ENCODE assay signal across 1 cellular context in the genomic region with DNA sequence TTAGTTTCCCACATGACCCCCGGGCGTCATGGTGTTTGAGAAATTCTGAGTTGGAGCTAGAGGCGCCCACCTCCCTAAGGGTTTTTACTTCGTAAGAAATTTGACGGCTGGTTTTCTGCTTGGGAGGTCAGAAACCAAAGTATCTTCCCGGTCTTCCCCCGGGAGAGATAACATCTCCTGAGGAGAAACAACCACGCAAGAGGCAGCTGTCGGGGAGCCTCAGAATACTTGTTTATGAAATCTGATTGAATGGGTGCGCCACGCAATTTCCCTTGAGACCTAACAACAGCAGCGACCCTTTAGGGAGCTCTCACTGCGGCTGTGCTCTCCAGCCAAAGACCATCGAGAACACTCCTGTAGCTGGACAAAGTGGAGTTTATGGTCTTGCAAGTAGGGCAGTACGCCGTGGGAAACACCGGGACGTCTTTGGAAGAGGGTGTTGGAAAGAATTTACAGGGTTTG.
A peak's percentile ranks its signal among the peaks of the same experiment; 100 is the strongest.
TF ChIP-seq lines count a peak whose summit lies in the region.

No MANE protein-coding gene starts in this region.

TF ChIP-seq in HEK293, 187 proteins besides CTCF, POLR2A, EP300 and RAD21 (continued from another document):
- TF ChIP-seq, protein P1, sequence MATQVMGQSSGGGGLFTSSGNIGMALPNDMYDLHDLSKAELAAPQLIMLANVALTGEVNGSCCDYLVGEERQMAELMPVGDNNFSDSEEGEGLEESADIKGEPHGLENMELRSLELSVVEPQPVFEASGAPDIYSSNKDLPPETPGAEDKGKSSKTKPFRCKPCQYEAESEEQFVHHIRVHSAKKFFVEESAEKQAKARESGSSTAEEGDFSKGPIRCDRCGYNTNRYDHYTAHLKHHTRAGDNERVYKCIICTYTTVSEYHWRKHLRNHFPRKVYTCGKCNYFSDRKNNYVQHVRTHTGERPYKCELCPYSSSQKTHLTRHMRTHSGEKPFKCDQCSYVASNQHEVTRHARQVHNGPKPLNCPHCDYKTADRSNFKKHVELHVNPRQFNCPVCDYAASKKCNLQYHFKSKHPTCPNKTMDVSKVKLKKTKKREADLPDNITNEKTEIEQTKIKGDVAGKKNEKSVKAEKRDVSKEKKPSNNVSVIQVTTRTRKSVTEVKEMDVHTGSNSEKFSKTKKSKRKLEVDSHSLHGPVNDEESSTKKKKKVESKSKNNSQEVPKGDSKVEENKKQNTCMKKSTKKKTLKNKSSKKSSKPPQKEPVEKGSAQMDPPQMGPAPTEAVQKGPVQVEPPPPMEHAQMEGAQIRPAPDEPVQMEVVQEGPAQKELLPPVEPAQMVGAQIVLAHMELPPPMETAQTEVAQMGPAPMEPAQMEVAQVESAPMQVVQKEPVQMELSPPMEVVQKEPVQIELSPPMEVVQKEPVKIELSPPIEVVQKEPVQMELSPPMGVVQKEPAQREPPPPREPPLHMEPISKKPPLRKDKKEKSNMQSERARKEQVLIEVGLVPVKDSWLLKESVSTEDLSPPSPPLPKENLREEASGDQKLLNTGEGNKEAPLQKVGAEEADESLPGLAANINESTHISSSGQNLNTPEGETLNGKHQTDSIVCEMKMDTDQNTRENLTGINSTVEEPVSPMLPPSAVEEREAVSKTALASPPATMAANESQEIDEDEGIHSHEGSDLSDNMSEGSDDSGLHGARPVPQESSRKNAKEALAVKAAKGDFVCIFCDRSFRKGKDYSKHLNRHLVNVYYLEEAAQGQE (tag by site-specific recombination; IDR thresholded peaks at IDR 0.05) = 0 out of 2 replicates have a peak, but pooled peaks have one; percentile 21
- no peak for TF ChIP-seq ZNF211 (tag by site-specific recombination; IDR thresholded peaks at IDR 0.05; ENCODE audit: low read depth)
- TF ChIP-seq ZNF629 (tag by site-specific recombination; IDR thresholded peaks at IDR 0.05) = no peak
- no peak for TF ChIP-seq KLF8 (tag by site-specific recombination; IDR thresholded peaks at IDR 0.05)
- TF ChIP-seq, protein P2, sequence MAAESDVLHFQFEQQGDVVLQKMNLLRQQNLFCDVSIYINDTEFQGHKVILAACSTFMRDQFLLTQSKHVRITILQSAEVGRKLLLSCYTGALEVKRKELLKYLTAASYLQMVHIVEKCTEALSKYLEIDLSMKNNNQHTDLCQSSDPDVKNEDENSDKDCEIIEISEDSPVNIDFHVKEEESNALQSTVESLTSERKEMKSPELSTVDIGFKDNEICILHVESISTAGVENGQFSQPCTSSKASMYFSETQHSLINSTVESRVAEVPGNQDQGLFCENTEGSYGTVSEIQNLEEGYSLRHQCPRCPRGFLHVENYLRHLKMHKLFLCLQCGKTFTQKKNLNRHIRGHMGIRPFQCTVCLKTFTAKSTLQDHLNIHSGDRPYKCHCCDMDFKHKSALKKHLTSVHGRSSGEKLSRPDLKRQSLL (tag by site-specific recombination; IDR thresholded peaks at IDR 0.05) = peak; percentile 27; the same call in 1 of the 2 replicates
- TF ChIP-seq, protein P3, sequence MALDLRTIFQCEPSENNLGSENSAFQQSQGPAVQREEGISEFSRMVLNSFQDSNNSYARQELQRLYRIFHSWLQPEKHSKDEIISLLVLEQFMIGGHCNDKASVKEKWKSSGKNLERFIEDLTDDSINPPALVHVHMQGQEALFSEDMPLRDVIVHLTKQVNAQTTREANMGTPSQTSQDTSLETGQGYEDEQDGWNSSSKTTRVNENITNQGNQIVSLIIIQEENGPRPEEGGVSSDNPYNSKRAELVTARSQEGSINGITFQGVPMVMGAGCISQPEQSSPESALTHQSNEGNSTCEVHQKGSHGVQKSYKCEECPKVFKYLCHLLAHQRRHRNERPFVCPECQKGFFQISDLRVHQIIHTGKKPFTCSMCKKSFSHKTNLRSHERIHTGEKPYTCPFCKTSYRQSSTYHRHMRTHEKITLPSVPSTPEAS (tag by site-specific recombination; IDR thresholded peaks at IDR 0.05) = no peak
- TF ChIP-seq ZNF335 (tag by site-specific recombination; conservative IDR thresholded peaks at IDR 0.05) = peak; percentile 14
- TF ChIP-seq, protein P4, sequence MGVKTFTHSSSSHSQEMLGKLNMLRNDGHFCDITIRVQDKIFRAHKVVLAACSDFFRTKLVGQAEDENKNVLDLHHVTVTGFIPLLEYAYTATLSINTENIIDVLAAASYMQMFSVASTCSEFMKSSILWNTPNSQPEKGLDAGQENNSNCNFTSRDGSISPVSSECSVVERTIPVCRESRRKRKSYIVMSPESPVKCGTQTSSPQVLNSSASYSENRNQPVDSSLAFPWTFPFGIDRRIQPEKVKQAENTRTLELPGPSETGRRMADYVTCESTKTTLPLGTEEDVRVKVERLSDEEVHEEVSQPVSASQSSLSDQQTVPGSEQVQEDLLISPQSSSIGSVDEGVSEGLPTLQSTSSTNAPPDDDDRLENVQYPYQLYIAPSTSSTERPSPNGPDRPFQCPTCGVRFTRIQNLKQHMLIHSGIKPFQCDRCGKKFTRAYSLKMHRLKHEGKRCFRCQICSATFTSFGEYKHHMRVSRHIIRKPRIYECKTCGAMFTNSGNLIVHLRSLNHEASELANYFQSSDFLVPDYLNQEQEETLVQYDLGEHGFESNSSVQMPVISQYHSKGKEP (tag by site-specific recombination; IDR thresholded peaks at IDR 0.05) = 0 out of 2 replicates have a peak, but pooled peaks have one; percentile 38
- no peak for TF ChIP-seq ZNF155 (tag by site-specific recombination; IDR thresholded peaks at IDR 0.05)
- TF ChIP-seq GFI1B (tag by site-specific recombination; IDR thresholded peaks at IDR 0.05) = no peak
- TF ChIP-seq ZNF48 (tag by site-specific recombination; IDR thresholded peaks at IDR 0.05) = no peak
- TF ChIP-seq, protein P5, sequence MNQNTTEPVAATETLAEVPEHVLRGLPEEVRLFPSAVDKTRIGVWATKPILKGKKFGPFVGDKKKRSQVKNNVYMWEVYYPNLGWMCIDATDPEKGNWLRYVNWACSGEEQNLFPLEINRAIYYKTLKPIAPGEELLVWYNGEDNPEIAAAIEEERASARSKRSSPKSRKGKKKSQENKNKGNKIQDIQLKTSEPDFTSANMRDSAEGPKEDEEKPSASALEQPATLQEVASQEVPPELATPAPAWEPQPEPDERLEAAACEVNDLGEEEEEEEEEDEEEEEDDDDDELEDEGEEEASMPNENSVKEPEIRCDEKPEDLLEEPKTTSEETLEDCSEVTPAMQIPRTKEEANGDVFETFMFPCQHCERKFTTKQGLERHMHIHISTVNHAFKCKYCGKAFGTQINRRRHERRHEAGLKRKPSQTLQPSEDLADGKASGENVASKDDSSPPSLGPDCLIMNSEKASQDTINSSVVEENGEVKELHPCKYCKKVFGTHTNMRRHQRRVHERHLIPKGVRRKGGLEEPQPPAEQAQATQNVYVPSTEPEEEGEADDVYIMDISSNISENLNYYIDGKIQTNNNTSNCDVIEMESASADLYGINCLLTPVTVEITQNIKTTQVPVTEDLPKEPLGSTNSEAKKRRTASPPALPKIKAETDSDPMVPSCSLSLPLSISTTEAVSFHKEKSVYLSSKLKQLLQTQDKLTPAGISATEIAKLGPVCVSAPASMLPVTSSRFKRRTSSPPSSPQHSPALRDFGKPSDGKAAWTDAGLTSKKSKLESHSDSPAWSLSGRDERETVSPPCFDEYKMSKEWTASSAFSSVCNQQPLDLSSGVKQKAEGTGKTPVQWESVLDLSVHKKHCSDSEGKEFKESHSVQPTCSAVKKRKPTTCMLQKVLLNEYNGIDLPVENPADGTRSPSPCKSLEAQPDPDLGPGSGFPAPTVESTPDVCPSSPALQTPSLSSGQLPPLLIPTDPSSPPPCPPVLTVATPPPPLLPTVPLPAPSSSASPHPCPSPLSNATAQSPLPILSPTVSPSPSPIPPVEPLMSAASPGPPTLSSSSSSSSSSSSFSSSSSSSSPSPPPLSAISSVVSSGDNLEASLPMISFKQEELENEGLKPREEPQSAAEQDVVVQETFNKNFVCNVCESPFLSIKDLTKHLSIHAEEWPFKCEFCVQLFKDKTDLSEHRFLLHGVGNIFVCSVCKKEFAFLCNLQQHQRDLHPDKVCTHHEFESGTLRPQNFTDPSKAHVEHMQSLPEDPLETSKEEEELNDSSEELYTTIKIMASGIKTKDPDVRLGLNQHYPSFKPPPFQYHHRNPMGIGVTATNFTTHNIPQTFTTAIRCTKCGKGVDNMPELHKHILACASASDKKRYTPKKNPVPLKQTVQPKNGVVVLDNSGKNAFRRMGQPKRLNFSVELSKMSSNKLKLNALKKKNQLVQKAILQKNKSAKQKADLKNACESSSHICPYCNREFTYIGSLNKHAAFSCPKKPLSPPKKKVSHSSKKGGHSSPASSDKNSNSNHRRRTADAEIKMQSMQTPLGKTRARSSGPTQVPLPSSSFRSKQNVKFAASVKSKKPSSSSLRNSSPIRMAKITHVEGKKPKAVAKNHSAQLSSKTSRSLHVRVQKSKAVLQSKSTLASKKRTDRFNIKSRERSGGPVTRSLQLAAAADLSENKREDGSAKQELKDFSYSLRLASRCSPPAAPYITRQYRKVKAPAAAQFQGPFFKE (tag by site-specific recombination; IDR thresholded peaks at IDR 0.05; ENCODE audit: borderline replicate concordance) = no peak
- TF ChIP-seq, protein P6, sequence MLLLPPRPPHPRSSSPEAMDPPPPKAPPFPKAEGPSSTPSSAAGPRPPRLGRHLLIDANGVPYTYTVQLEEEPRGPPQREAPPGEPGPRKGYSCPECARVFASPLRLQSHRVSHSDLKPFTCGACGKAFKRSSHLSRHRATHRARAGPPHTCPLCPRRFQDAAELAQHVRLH (tag by site-specific recombination; IDR thresholded peaks at IDR 0.05) = no peak
- peak; percentile 50 for TF ChIP-seq GLIS1 (tag by site-specific recombination; IDR thresholded peaks at IDR 0.05)
- TF ChIP-seq SCRT2 (tag by site-specific recombination; IDR thresholded peaks at IDR 0.05) = 0 out of 2 replicates have a peak, but pooled peaks have one; percentile 0
- TF ChIP-seq ZNF174 (tag by site-specific recombination; IDR thresholded peaks at IDR 0.05) = no peak
- TF ChIP-seq ZNF510 (tag by site-specific recombination; IDR thresholded peaks at IDR 0.05; ENCODE audit: insufficient replicate concordance) = no peak
- TF ChIP-seq, protein P7, sequence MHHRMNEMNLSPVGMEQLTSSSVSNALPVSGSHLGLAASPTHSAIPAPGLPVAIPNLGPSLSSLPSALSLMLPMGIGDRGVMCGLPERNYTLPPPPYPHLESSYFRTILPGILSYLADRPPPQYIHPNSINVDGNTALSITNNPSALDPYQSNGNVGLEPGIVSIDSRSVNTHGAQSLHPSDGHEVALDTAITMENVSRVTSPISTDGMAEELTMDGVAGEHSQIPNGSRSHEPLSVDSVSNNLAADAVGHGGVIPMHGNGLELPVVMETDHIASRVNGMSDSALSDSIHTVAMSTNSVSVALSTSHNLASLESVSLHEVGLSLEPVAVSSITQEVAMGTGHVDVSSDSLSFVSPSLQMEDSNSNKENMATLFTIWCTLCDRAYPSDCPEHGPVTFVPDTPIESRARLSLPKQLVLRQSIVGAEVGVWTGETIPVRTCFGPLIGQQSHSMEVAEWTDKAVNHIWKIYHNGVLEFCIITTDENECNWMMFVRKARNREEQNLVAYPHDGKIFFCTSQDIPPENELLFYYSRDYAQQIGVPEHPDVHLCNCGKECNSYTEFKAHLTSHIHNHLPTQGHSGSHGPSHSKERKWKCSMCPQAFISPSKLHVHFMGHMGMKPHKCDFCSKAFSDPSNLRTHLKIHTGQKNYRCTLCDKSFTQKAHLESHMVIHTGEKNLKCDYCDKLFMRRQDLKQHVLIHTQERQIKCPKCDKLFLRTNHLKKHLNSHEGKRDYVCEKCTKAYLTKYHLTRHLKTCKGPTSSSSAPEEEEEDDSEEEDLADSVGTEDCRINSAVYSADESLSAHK (tag by site-specific recombination; IDR thresholded peaks at IDR 0.05) = 0 out of 2 replicates have a peak, but pooled peaks have one; percentile 16
- TF ChIP-seq TCF7L2 (IDR thresholded peaks at IDR 0.05; ENCODE audit: borderline replicate concordance, low read depth, low read length) = no peak
- TF ChIP-seq ZNF138 (tag by site-specific recombination; IDR thresholded peaks at IDR 0.05; ENCODE audit: borderline replicate concordance) = no peak
- TF ChIP-seq ZNF555 (tag by site-specific recombination; conservative IDR thresholded peaks at IDR 0.05) = no peak
- TF ChIP-seq ZNF501 (tag by site-specific recombination; IDR thresholded peaks at IDR 0.05) = no peak
- no peak for TF ChIP-seq ZNF19 (tag by site-specific recombination; IDR thresholded peaks at IDR 0.05; ENCODE audit: low read depth)
- TF ChIP-seq ZNF624 (tag by site-specific recombination; IDR thresholded peaks at IDR 0.05) = no peak
- TF ChIP-seq ZNF658 (tag by site-specific recombination; IDR thresholded peaks at IDR 0.05) = no peak
- no peak for TF ChIP-seq ZNF202 (tag by site-specific recombination; IDR thresholded peaks at IDR 0.05; ENCODE audit: borderline replicate concordance)
- TF ChIP-seq, protein P8, sequence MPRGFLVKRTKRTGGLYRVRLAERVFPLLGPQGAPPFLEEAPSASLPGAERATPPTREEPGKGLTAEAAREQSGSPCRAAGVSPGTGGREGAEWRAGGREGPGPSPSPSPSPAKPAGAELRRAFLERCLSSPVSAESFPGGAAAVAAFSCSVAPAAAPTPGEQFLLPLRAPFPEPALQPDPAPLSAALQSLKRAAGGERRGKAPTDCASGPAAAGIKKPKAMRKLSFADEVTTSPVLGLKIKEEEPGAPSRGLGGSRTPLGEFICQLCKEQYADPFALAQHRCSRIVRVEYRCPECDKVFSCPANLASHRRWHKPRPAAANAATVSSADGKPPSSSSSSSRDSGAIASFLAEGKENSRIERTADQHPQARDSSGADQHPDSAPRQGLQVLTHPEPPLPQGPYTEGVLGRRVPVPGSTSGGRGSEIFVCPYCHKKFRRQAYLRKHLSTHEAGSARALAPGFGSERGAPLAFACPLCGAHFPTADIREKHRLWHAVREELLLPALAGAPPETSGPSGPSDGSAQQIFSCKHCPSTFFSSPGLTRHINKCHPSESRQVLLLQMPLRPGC (tag by site-specific recombination; IDR thresholded peaks at IDR 0.05) = no peak
- TF ChIP-seq BCL11B (tag by site-specific recombination; IDR thresholded peaks at IDR 0.05; ENCODE audit: low read depth) = no peak
- 0 out of 2 replicates have a peak, but pooled peaks have one; percentile 59 for TF ChIP-seq ZNF184 (tag by site-specific recombination; IDR thresholded peaks at IDR 0.05)
- no peak for TF ChIP-seq ZNF133 (tag by site-specific recombination; IDR thresholded peaks at IDR 0.05)
- TF ChIP-seq ZNF654 (tag by site-specific recombination; IDR thresholded peaks at IDR 0.05; ENCODE audit: low read depth) = no peak
- peak; percentile 43 for TF ChIP-seq ZBTB20 (tag by site-specific recombination; IDR thresholded peaks at IDR 0.05)
- no peak for TF ChIP-seq ZNF223 (tag by site-specific recombination; IDR thresholded peaks at IDR 0.05)
- TF ChIP-seq ZNF423 (tag by site-specific recombination; IDR thresholded peaks at IDR 0.05) = no peak
TF ChIP-seq in HEK293: peak in this region for 10.
